Comparison of ENCODE assay signal across 8 cellular contexts in genomic region chr1:52364235-52364839, GRCh38. TPM values are rescaled to one million over a fixed set of nuclear protein-coding genes. Genes with fewer than 3 reads are reported as not detected.
DNase-seq lines count a peak whose midpoint lies in the region; ATAC-seq, FAIRE-seq and TF ChIP-seq lines count a peak whose summit lies in the region.

No MANE protein-coding gene starts in this region.

- H3K9ac ChIP-seq in PC-3 (ENCODE audit: low read length) (no peak overlapping the region), endothelial cell of umbilical vein (replicated peaks; ENCODE audit: extremely low read depth, insufficient read depth, low read length) (no peak overlapping the region), rectal smooth muscle tissue (ENCODE audit: low read length) (no peak overlapping the region)

- DNase-seq in GM12865 (ENCODE audit: low read depth), result no peak
- DNase-seq in PC-3, result no peak
- no peak for DNase-seq in endothelial cell of umbilical vein (ENCODE audit: low read depth, low spot score)
- DNase-seq in GM12892 (ENCODE audit: insufficient read length), result no peak
- DNase-seq in SKM-1 treated with dmso at 0.1 percent for 144 hours (lab: John Stamatoyannopoulos, UW; ENCODE audit: unreplicated experiment), result no peak

- H3K9me2 ChIP-seq in PC-3 (replicated peaks; ENCODE audit: low read length), result no peaks in the 10 kb centered on the region

- H3K9me1 ChIP-seq in endothelial cell of umbilical vein (replicated peaks; ENCODE audit: control insufficient read depth, extremely low read depth, insufficient read depth, low read length), result no peaks in the 10 kb centered on the region

- H3F3A ChIP-seq in PC-3 (ENCODE audit: low read length, unreplicated experiment), result no peaks in the 10 kb centered on the region

- FAIRE-seq in endothelial cell of umbilical vein (lab: Jason Lieb, UNC) (no peak), GM12892 (lab: Jason Lieb, UNC) (no peak)

- TF ChIP-seq CTCF in GM12865 (IDR thresholded peaks at IDR 0.05; ENCODE audit: insufficient read depth, low read depth, low read length, missing control alignments) (peak; percentile 2), PC-3 (conservative IDR thresholded peaks at IDR 0.05; ENCODE audit: low read depth, low read length) (peak; percentile 15; the same call in 1 of the 2 replicates), endothelial cell of umbilical vein (IDR thresholded peaks at IDR 0.05; ENCODE audit: extremely low read depth in 1 of 2, insufficient read depth in 1 of 2, low read depth in 1 of 2, low read length in 2 of 2) (no peak)

- intact Hi-C loops in PC-3 (cut with micrococcal nuclease), result no loop called here
- intact Hi-C loops in endothelial cell of umbilical vein (cut with micrococcal nuclease), result no loop called here

- H3K36me3 ChIP-seq in PC-3 (ENCODE audit: low read depth, low read length) (peaks cover 12% of the 10 kb centered on the region; the same call in 1 of the 2 replicates), endothelial cell of umbilical vein (ENCODE audit: control insufficient read depth in 2 of 2, extremely low read depth in 1 of 2, insufficient read depth in 2 of 2, low read length in 2 of 2) (peaks cover 6 to 37% of the 10 kb centered on the region in 2 experiments), rectal smooth muscle tissue (ENCODE audit: control insufficient read depth, insufficient read depth, low read length) (peaks cover 34% of the 10 kb centered on the region)

- H3K27me3 ChIP-seq in PC-3 (ENCODE audit: low read length) (no peaks in the 10 kb centered on the region), endothelial cell of umbilical vein (ENCODE audit: control insufficient read depth in 2 of 2, insufficient read depth in 2 of 2, low read length in 2 of 2) (no peaks in the 10 kb centered on the region), rectal smooth muscle tissue (ENCODE audit: control insufficient read depth, insufficient read depth, low read length) (no peaks in the 10 kb centered on the region)

- ATAC-seq in PC-3, result no peak
- ATAC-seq in HG03342 (IDR thresholded peaks at IDR 0.05; ENCODE audit: unreplicated experiment), result no peak
- no peak for ATAC-seq in GM19035 (IDR thresholded peaks at IDR 0.05; ENCODE audit: unreplicated experiment)

- peaks cover 19% of the 10 kb centered on the region for H3K79me2 ChIP-seq in PC-3 (ENCODE audit: low read length)
- peaks cover 26% of the 10 kb centered on the region for H3K79me2 ChIP-seq in endothelial cell of umbilical vein (ENCODE audit: control insufficient read depth, insufficient read depth, low read length)

- H3K4me2 ChIP-seq in PC-3 (ENCODE audit: low read length), result peak overlapping the region; percentile 86
- H3K4me2 ChIP-seq in endothelial cell of umbilical vein (ENCODE audit: insufficient read depth, low read length), result peak overlapping the region; percentile 77

- H3K9me3 ChIP-seq in PC-3 (ENCODE audit: low read length) (no peaks in the 10 kb centered on the region), endothelial cell of umbilical vein (replicated peaks; ENCODE audit: control insufficient read depth, insufficient read depth, low read length) (no peaks in the 10 kb centered on the region)

- H2AFZ ChIP-seq in PC-3 (ENCODE audit: low read length), result no peak overlapping the region
- no peak overlapping the region for H2AFZ ChIP-seq in endothelial cell of umbilical vein (ENCODE audit: low read depth, low read length)

- BruUV-seq in PC-3 (replicated peaks; lab: Mats Ljungman, UMichigan) (no TSS peak), endothelial cell of umbilical vein (replicated peaks; lab: Mats Ljungman, UMichigan) (no TSS peak)

- no peaks in the 10 kb centered on the region for H4K20me1 ChIP-seq in PC-3 (ENCODE audit: low read length)
- H4K20me1 ChIP-seq in endothelial cell of umbilical vein (replicated peaks; ENCODE audit: control insufficient read depth, extremely low read depth, insufficient read depth, low read length), result no peaks in the 10 kb centered on the region

- TF ChIP-seq POLR2A in endothelial cell of umbilical vein (IDR thresholded peaks at IDR 0.05; ENCODE audit: low read depth, low read length), result no peak
- no peak for TF ChIP-seq POLR2A in GM12892 (IDR thresholded peaks at IDR 0.05; ENCODE audit: low read depth, low read length)

- H3K4me3 ChIP-seq in GM12865 (ENCODE audit: low read depth, low read length) (peak overlapping the region; percentile 94; the same call in 1 of the 2 replicates), PC-3 (ENCODE audit: low read length) (peak overlapping the region; percentile 84), endothelial cell of umbilical vein (replicated peaks in 1 of 3; ENCODE audit: insufficient read depth in 1 of 3, low read depth in 1 of 3, low read length in 3 of 3) (no peak overlapping the region), rectal smooth muscle tissue (ENCODE audit: low read length) (peak overlapping the region; percentile 75)

- H3K27ac ChIP-seq in PC-3 (ENCODE audit: low read length), result no peak overlapping the region
- no peak overlapping the region for H3K27ac ChIP-seq in endothelial cell of umbilical vein (ENCODE audit: insufficient read depth, low read depth, low read length)
- no peak overlapping the region for H3K27ac ChIP-seq in rectal smooth muscle tissue (ENCODE audit: low read depth, low read length)

- peaks cover 20% of the 10 kb centered on the region for H3K4me1 ChIP-seq in PC-3 (ENCODE audit: insufficient read depth, low read length)
- H3K4me1 ChIP-seq in endothelial cell of umbilical vein (ENCODE audit: control insufficient read depth, extremely low read depth, insufficient read depth, low read length), result peaks cover 11% of the 10 kb centered on the region
- H3K4me1 ChIP-seq in rectal smooth muscle tissue (ENCODE audit: control insufficient read depth, insufficient read depth, low read length), result peaks cover 6% of the 10 kb centered on the region

- dilution Hi-C loops in endothelial cell of umbilical vein (cut with MboI; ENCODE audit: extremely low pct_ligation_motif_present, low sequenced_read_pairs), result no loop called here

- CTCF ChIA-PET in PC-3 (lab: Charles Lee), result no interaction called here
- CTCF ChIA-PET in endothelial cell of umbilical vein (lab: Charles Lee), result interaction anchor here (1.0 to 1.9 kb wide), 3 partner anchors 14 to 238 kb away, joined by 3 to 6 read pairs (median 5); no protein-coding TSS in a partner anchor

- POLR2A ChIA-PET in PC-3 (lab: Charles Lee; ENCODE audit: unreplicated experiment), result no interaction called here
- POLR2A ChIA-PET in endothelial cell of umbilical vein (lab: Charles Lee), result no interaction called here

TF ChIP-seq in endothelial cell of umbilical vein, 7 proteins besides CTCF, POLR2A, EP300 and RAD21:
- no peak for TF ChIP-seq MYC (IDR thresholded peaks at IDR 0.05; ENCODE audit: low read depth, low read length)
- no peak for TF ChIP-seq FOS (IDR thresholded peaks at IDR 0.05; ENCODE audit: borderline replicate concordance, insufficient read depth, low read length)
- TF ChIP-seq MAX (IDR thresholded peaks at IDR 0.05; ENCODE audit: insufficient read depth, insufficient read length), result no peak
- no peak for TF ChIP-seq EZH2 (IDR thresholded peaks at IDR 0.05; ENCODE audit: borderline replicate concordance, low read depth, low read length, severe bottlenecking)
- no peak for TF ChIP-seq GATA2 (IDR thresholded peaks at IDR 0.05; ENCODE audit: insufficient read depth, insufficient read length, low read depth, low read length)
- TF ChIP-seq POLR2AphosphoS5 (IDR thresholded peaks at IDR 0.05; ENCODE audit: insufficient read depth, low read depth, low read length), result no peak
- no peak for TF ChIP-seq JUN (IDR thresholded peaks at IDR 0.05; ENCODE audit: borderline replicate concordance, insufficient read depth, insufficient read length, low read depth)
TF ChIP-seq in endothelial cell of umbilical vein: peak in this region for 0.

RNA-seq across cellular contexts. Expression of gene CC2D1B, which starts 1.7 kb away (rescaled TPM):
- 26.0 and 26.8 TPM in 2 replicates for total RNA-seq in PC-3 (2014; rRNA removed)
- 32.6 and 39.9 TPM in 2 replicates for total RNA-seq in endothelial cell of umbilical vein
- 15.8 and 16.9 TPM in 2 replicates for polyA plus RNA-seq in endothelial cell of umbilical vein
- 13.0 and 15.9 TPM in 2 replicates for polyA plus RNA-seq in endothelial cell of umbilical vein (2011; cell fraction: cytosol; rRNA removed)
- 65.5 and 82.5 TPM in 2 replicates for polyA plus RNA-seq in endothelial cell of umbilical vein (2011; cell fraction: nucleus; rRNA removed)
- 15.3 and 15.6 TPM in 2 replicates for polyA plus RNA-seq in endothelial cell of umbilical vein (2012)
- 26.4 and 29.5 TPM in 2 replicates for polyA minus RNA-seq in endothelial cell of umbilical vein
- polyA minus RNA-seq in endothelial cell of umbilical vein (2011; cell fraction: cytosol; rRNA and poly(A)+ RNA removed), result 15.1 TPM
- polyA minus RNA-seq in endothelial cell of umbilical vein (2011; cell fraction: nucleus; rRNA and poly(A)+ RNA removed), result 29.6 and 30.5 TPM in 2 replicates
- polyA plus RNA-seq in GM12892 (2012; ENCODE audit: missing spikeins), result 12.8 TPM

RNA-seq across cellular contexts. Expression of gene ORC1, which starts 39.9 kb away (rescaled TPM):
- total RNA-seq in PC-3 (2014; rRNA removed), result 23.7 and 28.9 TPM in 2 replicates
- total RNA-seq in endothelial cell of umbilical vein, result 11.0 and 12.0 TPM in 2 replicates
- polyA plus RNA-seq in endothelial cell of umbilical vein, result 5.6 and 6.5 TPM in 2 replicates
- 8.3 and 10.6 TPM in 2 replicates for polyA plus RNA-seq in endothelial cell of umbilical vein (2011; cell fraction: cytosol; rRNA removed)
- polyA plus RNA-seq in endothelial cell of umbilical vein (2011; cell fraction: nucleus; rRNA removed), result 9.0 and 12.2 TPM in 2 replicates
- 3.9 and 9.1 TPM in 2 replicates for polyA plus RNA-seq in endothelial cell of umbilical vein (2012)
- polyA minus RNA-seq in endothelial cell of umbilical vein, result 7.1 and 9.1 TPM in 2 replicates
- 22.6 TPM for polyA minus RNA-seq in endothelial cell of umbilical vein (2011; cell fraction: cytosol; rRNA and poly(A)+ RNA removed)
- polyA minus RNA-seq in endothelial cell of umbilical vein (2011; cell fraction: nucleus; rRNA and poly(A)+ RNA removed), result 4.3 and 6.8 TPM in 2 replicates
- polyA plus RNA-seq in GM12892 (2012; ENCODE audit: missing spikeins), result 13.3 TPM

RNA-seq across cellular contexts. Expression of gene PRPF38A, which starts 40.1 kb away (rescaled TPM):
- total RNA-seq in PC-3 (2014; rRNA removed) (14.5 and 15.2 TPM in 2 replicates), endothelial cell of umbilical vein (38.4 and 42.0 TPM in 2 replicates)
- polyA plus RNA-seq in endothelial cell of umbilical vein, result 15.9 and 16.0 TPM in 2 replicates
- 16.8 and 21.4 TPM in 2 replicates for polyA plus RNA-seq in endothelial cell of umbilical vein (2011; cell fraction: cytosol; rRNA removed)
- 37.8 and 45.2 TPM in 2 replicates for polyA plus RNA-seq in endothelial cell of umbilical vein (2011; cell fraction: nucleus; rRNA removed)
- polyA plus RNA-seq in endothelial cell of umbilical vein (2012), result 22.5 and 33.4 TPM in 2 replicates
- 32.2 and 48.4 TPM in 2 replicates for polyA minus RNA-seq in endothelial cell of umbilical vein
- 23.1 TPM for polyA minus RNA-seq in endothelial cell of umbilical vein (2011; cell fraction: cytosol; rRNA and poly(A)+ RNA removed)
- 40.2 and 51.2 TPM in 2 replicates for polyA minus RNA-seq in endothelial cell of umbilical vein (2011; cell fraction: nucleus; rRNA and poly(A)+ RNA removed)
- 46.0 TPM for polyA plus RNA-seq in GM12892 (2012; ENCODE audit: missing spikeins)

Comparison
In these comparisons a context has a peak if more than half of its experiments do, and no peak if none do; other contexts are left out.
1. H3K4me3 ChIP-seq: peak in GM12865 (single experiment), PC-3 (single experiment) and rectal smooth muscle tissue (single experiment); none in endothelial cell of umbilical vein (0 of 3).
2. CTCF ChIP-seq: peak in GM12865 (single experiment) and PC-3 (single experiment); none in endothelial cell of umbilical vein (0 of 2).